Comparison of ENCODE assay signal across 23 cellular contexts in the genomic region with DNA sequence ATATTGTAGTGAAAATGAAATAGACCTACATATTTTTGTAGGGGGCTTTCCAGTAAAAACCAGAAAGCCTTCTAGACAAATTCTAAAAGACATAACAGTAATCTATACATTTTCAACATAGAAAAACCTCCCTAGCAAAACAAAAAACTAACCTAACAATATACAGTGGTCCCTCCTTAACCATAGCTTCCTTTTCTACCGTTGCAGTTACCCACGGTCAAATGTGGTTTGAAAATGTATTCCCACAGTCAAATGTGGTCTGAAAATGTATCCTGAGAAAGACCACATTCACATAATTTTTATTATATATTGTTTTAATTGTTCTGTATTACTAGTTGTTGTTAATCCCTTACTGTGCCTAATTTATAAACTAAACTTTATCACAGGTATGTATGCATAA.
"Had no signal": no experiment of that assay in that cellular context is flagged by ENCODE, and none has a peak within 500 bp of the region (broad histone marks: within the 10 kb centered on the region; RNA-seq: fewer than 3 reads in every experiment).

No MANE protein-coding gene starts in this region.

- H3K27me3 Mint-ChIP-seq: activated CD4-positive, alpha-beta T cell treated with anti-CD3 and anti-CD28 coated beads, Interleukin-2, amount 10 ng/mL, durations not matched to agents 7 days and 5 days; activated CD8-positive, alpha-beta T cell treated with anti-CD3 and anti-CD28 coated beads for 36 hours; activated naive CD8-positive, alpha-beta T cell; central memory CD8-positive, alpha-beta T cell; effector memory CD8-positive, alpha-beta T cell; naive B cell; progenitor cell of endocrine pancreas; stimulated activated naive CD8-positive, alpha-beta T cell treated with anti-CD3 and anti-CD28 coated beads, Interleukin-15, amount 100 ng/mL, for 72 hours; T-cell had no signal

- H3K27ac ChIP-seq: hepatocyte, transverse colon, VCaP had no signal

- H3K9me3 Mint-ChIP-seq: activated CD8-positive, alpha-beta T cell treated with anti-CD3 and anti-CD28 coated beads for 36 hours; activated T-helper 2 cell treated with anti-CD3 and anti-CD28 coated beads, Interferon-gamma antibody, Interleukin-2, Interleukin-4, amounts not matched to agents 10 μg/mL and 5 μg/mL and 100 μg/mL, durations not matched to agents 14 hours and 24 hours and 36 hours; central memory CD8-positive, alpha-beta T cell; effector memory CD8-positive, alpha-beta T cell; naive B cell; stimulated activated effector memory CD8-positive, alpha-beta T cell treated with anti-CD3 and anti-CD28 coated beads, Interleukin-12 subunit alpha, Interleukin-12 subunit beta, amount 100 ng/mL, for 72 hours; stimulated activated naive CD8-positive, alpha-beta T cell treated with anti-CD3 and anti-CD28 coated beads, Interleukin-15, amount 100 ng/mL, for 72 hours; T-cell; T-helper 2 cell treated with Interferon-gamma antibody and Interleukin-4, amounts not matched to agents 5 μg/mL and 100 μg/mL, for 36 hours had no signal

- H3K36me3 ChIP-seq: breast epithelium, transverse colon had no signal

- H3K9me3 ChIP-seq: breast epithelium, transverse colon had no signal

- ATAC-seq: activated CD4-positive, CD25-positive, alpha-beta regulatory T cell treated with anti-CD3 and anti-CD28 coated beads, Interleukin-2, amount 50 U/mL, for 24 hours; activated CD8-positive, alpha-beta T cell treated with anti-CD3 and anti-CD28 coated beads for 36 hours; effector memory CD8-positive, alpha-beta T cell; stimulated activated effector memory CD8-positive, alpha-beta T cell treated with anti-CD3 and anti-CD28 coated beads, Interleukin-12 subunit alpha, Interleukin-12 subunit beta, amount 100 ng/mL, for 72 hours; stimulated activated naive CD8-positive, alpha-beta T cell treated with anti-CD3 and anti-CD28 coated beads, Interleukin-15, amount 100 ng/mL, for 72 hours; T-cell had no signal

- H3K27me3 ChIP-seq: breast epithelium, hepatocyte, transverse colon had no signal

- DNase-seq: activated CD4-positive, alpha-beta T cell treated with anti-CD3 and anti-CD28 coated beads, Interleukin-2, amount 10 ng/mL, durations not matched to agents 7 days and 5 days; activated CD8-positive, alpha-beta T cell treated with anti-CD3 and anti-CD28 coated beads for 36 hours; activated naive CD4-positive, alpha-beta T cell; activated T-cell treated with anti-CD3 and anti-CD28 coated beads, Interleukin-2, amount 50 U/mL, for 1 hour; effector memory CD8-positive, alpha-beta T cell; foreskin melanocyte; glutamatergic neuron; mesendoderm; naive B cell; stimulated activated CD4-positive, alpha-beta T cell treated with anti-CD3 and anti-CD28 coated beads, Interleukin-12 subunit alpha, Interleukin-12 subunit beta, amount 100 ng/mL, for 4 hours; stimulated activated naive CD8-positive, alpha-beta T cell treated with anti-CD3 and anti-CD28 coated beads, Interleukin-15, amount 100 ng/mL, for 72 hours; T-cell; transverse colon had no signal

- H3K36me3 Mint-ChIP-seq: activated naive CD8-positive, alpha-beta T cell; naive B cell; stimulated activated effector memory CD8-positive, alpha-beta T cell treated with anti-CD3 and anti-CD28 coated beads, Interleukin-12 subunit alpha, Interleukin-12 subunit beta, amount 100 ng/mL, for 72 hours had no signal

- H3K4me3 ChIP-seq: breast epithelium, hepatocyte, transverse colon had no signal

- H3K4me3 Mint-ChIP-seq: activated CD4-positive, alpha-beta T cell treated with anti-CD3 and anti-CD28 coated beads, Interleukin-2, amount 10 ng/mL, durations not matched to agents 7 days and 5 days; activated CD8-positive, alpha-beta T cell treated with anti-CD3 and anti-CD28 coated beads for 36 hours; activated naive CD8-positive, alpha-beta T cell; central memory CD8-positive, alpha-beta T cell; effector memory CD8-positive, alpha-beta T cell; stimulated activated effector memory CD8-positive, alpha-beta T cell treated with anti-CD3 and anti-CD28 coated beads, Interleukin-12 subunit alpha, Interleukin-12 subunit beta, amount 100 ng/mL, for 72 hours; stimulated activated naive CD8-positive, alpha-beta T cell treated with anti-CD3 and anti-CD28 coated beads, Interleukin-15, amount 100 ng/mL, for 72 hours; T-cell; T-helper 2 cell treated with Interferon-gamma antibody and Interleukin-4, amounts not matched to agents 5 μg/mL and 100 μg/mL, for 36 hours had no signal

- H3K27ac Mint-ChIP-seq: activated CD4-positive, alpha-beta T cell treated with anti-CD3 and anti-CD28 coated beads, Interleukin-2, amount 10 ng/mL, durations not matched to agents 7 days and 5 days; activated CD8-positive, alpha-beta T cell treated with anti-CD3 and anti-CD28 coated beads for 36 hours; activated naive CD8-positive, alpha-beta T cell; activated T-helper 2 cell treated with anti-CD3 and anti-CD28 coated beads, Interferon-gamma antibody, Interleukin-2, Interleukin-4, amounts not matched to agents 10 μg/mL and 5 μg/mL and 100 μg/mL, durations not matched to agents 14 hours and 24 hours and 36 hours; progenitor cell of endocrine pancreas; stimulated activated effector memory CD8-positive, alpha-beta T cell treated with anti-CD3 and anti-CD28 coated beads, Interleukin-12 subunit alpha, Interleukin-12 subunit beta, amount 100 ng/mL, for 72 hours; stimulated activated naive CD8-positive, alpha-beta T cell treated with anti-CD3 and anti-CD28 coated beads, Interleukin-15, amount 100 ng/mL, for 72 hours; T-helper 2 cell treated with Interferon-gamma antibody and Interleukin-4, amounts not matched to agents 5 μg/mL and 100 μg/mL, for 36 hours had no signal
